In the genomic region with DNA sequence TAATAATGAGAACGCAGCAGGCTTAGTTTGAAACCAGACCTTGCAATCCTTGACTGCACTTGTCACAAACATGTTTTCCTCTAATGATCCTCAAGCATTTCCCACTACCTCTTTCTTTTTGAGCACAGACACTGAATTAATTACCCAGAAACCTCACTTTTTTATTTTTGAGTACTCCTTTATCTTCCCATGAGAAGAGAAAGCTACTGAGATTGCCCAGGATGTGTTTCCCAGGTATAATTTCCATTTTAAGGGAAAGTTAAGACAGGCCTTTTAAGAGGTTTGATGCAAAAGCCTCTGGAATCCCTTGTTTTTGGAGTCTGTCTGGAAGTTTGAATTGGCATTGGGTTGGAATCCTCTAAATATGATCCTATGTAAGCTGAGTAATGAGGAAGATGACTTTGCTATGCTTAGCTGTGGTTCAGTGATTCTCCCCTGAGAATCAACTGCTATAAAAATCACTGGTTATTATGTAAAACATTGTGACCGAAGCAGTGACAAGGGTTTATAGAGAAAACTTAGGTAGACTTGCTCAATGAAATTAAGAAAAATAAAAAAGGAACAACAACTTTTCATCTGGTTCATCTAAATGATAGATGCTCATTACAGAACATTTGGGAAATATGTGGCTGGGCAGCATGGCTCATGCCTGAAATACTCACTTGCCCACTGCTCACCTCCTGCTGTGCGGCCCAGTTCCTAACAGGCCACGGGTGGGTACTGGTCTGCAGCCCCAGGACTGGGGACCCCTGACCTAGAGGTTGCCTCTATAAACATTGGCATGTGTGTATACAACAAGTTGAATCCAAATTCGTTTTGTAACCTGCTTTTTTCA, we compare ENCODE assay signal across 9 cellular contexts.
DNase-seq lines count a peak whose midpoint lies in the region; ATAC-seq and TF ChIP-seq lines count a peak whose summit lies in the region.
"Had no signal": no experiment of that assay in that cellular context is flagged by ENCODE, and none has a peak within 500 bp of the region (broad histone marks: within the 10 kb centered on the region; RNA-seq: fewer than 3 reads in every experiment).

No MANE protein-coding gene starts in this region.

- H3K4me1 ChIP-seq in Loucy (ENCODE audit: insufficient read depth, low read length, poor library complexity, severe bottlenecking): peaks cover 41% of the 10 kb centered on the region

- H3K36me3 ChIP-seq in Loucy (ENCODE audit: insufficient read depth, low read length): no peaks in the 10 kb centered on the region

- H3K9me3 ChIP-seq in Loucy (ENCODE audit: insufficient read depth, low read depth, low read length): no peaks in the 10 kb centered on the region

- peak overlapping the region; percentile 43 for H3K4me2 ChIP-seq in Loucy (ENCODE audit: low read depth, low read length, poor library complexity, severe bottlenecking)

- ATAC-seq in GM21390 (IDR thresholded peaks at IDR 0.05; ENCODE audit: unreplicated experiment): peak; percentile 53

- peak; percentile 48 for DNase-seq in GM03348 (ENCODE audit: low spot score)
- peak; percentile 21 for DNase-seq in iris pigment epithelial cell (ENCODE audit: low read depth)
- no peak for DNase-seq in LoVo (ENCODE audit: low spot score)
- no peak for DNase-seq in globus pallidus (ENCODE audit: low spot score)
- no peak for DNase-seq in activated CD4-positive, alpha-beta T cell treated with anti-CD3 and anti-CD28 coated beads for 1 hour
- no peak for DNase-seq in NCI-H1417 treated with DMSO at 0.1 percent for 48 hours (lab: John Stamatoyannopoulos, UW)
- DNase-seq: mesendoderm had no signal

- no peaks in the 10 kb centered on the region for H3K9me2 ChIP-seq in Loucy (replicated peaks; ENCODE audit: low read depth, low read length)

- H3K4me3 ChIP-seq in Loucy (ENCODE audit: low read length, poor library complexity, severe bottlenecking): no peak overlapping the region

- peaks cover 25% of the 10 kb centered on the region for H3K79me2 ChIP-seq in Loucy (ENCODE audit: insufficient read depth, low read length)

- TF ChIP-seq CTCF in Loucy (conservative IDR thresholded peaks at IDR 0.05; ENCODE audit: low read length): no peak

- no peaks in the 10 kb centered on the region for H3K27me3 ChIP-seq in Loucy (ENCODE audit: insufficient read depth, low read length, poor library complexity, severe bottlenecking)

- no peak overlapping the region for H2AFZ ChIP-seq in Loucy (ENCODE audit: low read length)

- H3F3A ChIP-seq in Loucy (ENCODE audit: low read depth): peaks cover 6% of the 10 kb centered on the region; the same call in 1 of the 2 replicates

- no peaks in the 10 kb centered on the region for H4K20me1 ChIP-seq in Loucy (ENCODE audit: insufficient read depth, low read length, poor library complexity, severe bottlenecking)

- H3K9ac ChIP-seq in Loucy (ENCODE audit: low read depth, low read length, poor library complexity, severe bottlenecking): no peak overlapping the region

Comparison
In these comparisons a context has a peak if more than half of its experiments do, and no peak if none do; other contexts are left out.
1. DNase-seq: peak in GM03348 (single experiment) and iris pigment epithelial cell (single experiment); none in LoVo (single experiment), globus pallidus (single experiment), activated CD4-positive, alpha-beta T cell treated with anti-CD3 and anti-CD28 coated beads for 1 hour (single experiment) and NCI-H1417 treated with DMSO at 0.1 percent for 48 hours (single experiment).